Comparison of ENCODE assay signal across 21 cellular contexts in genomic region chr7:150503155-150503554, GRCh38. TPM values are rescaled to one million over a fixed set of nuclear protein-coding genes. Genes with fewer than 3 reads are reported as not detected.
DNase-seq lines count a peak whose midpoint lies in the region; ATAC-seq and TF ChIP-seq lines count a peak whose summit lies in the region.
"Had no signal": no experiment of that assay in that cellular context is flagged by ENCODE, and none has a peak within 500 bp of the region (broad histone marks: within the 10 kb centered on the region; RNA-seq: fewer than 3 reads in every experiment).

No MANE protein-coding gene starts in this region.

- peak; percentile 46 for ATAC-seq in left ventricle myocardium superior
- peak in 1 of 4 experiments; percentile 6 for ATAC-seq in T-cell (replicated peaks in 1 of 4)
- no peak for ATAC-seq in upper lobe of right lung

- H3K4me1 Mint-ChIP-seq in T-cell (peaks cover 84 to 92% (median 87%) of the 10 kb centered on the region in 3 donors), mesothelial cell of epicardium (no peaks in the 10 kb centered on the region)
- H3K4me1 Mint-ChIP-seq: H9, nephron progenitor cell had no signal

- H3K9me3 ChIP-seq in effector memory CD4-positive, alpha-beta T cell (ENCODE audit: control insufficient read depth, low read length), result no peaks in the 10 kb centered on the region
- no peaks in the 10 kb centered on the region for H3K9me3 ChIP-seq in upper lobe of right lung
- H3K9me3 ChIP-seq: esophagus muscularis mucosa had no signal

- H3K27ac Mint-ChIP-seq in T-cell, result peak overlapping the region; percentile 95
- no peak overlapping the region for H3K27ac Mint-ChIP-seq in mesothelial cell of epicardium
- H3K27ac Mint-ChIP-seq: H9, nephron progenitor cell had no signal

- peaks cover 34% of the 10 kb centered on the region for H3K4me1 ChIP-seq in effector memory CD4-positive, alpha-beta T cell (ENCODE audit: control insufficient read depth, insufficient read depth, low read length, poor library complexity, severe bottlenecking)
- peaks cover 17% of the 10 kb centered on the region for H3K4me1 ChIP-seq in upper lobe of right lung
- H3K4me1 ChIP-seq: esophagus muscularis mucosa had no signal

- H3K27me3 Mint-ChIP-seq in T-cell (no peaks in the 10 kb centered on the region), mesothelial cell of epicardium (ENCODE audit: low read depth) (peaks cover 4% of the 10 kb centered on the region)

- peaks cover 14 to 26% (median 14%) of the 10 kb centered on the region in 3 donors for H3K9me3 Mint-ChIP-seq in T-cell
- H3K9me3 Mint-ChIP-seq in mesothelial cell of epicardium, result peaks cover 18% of the 10 kb centered on the region

- H3K36me3 Mint-ChIP-seq in T-cell (peaks cover 37% of the 10 kb centered on the region), mesothelial cell of epicardium (no peaks in the 10 kb centered on the region)

- intact Hi-C loops in left ventricle myocardium superior (cut with micrococcal nuclease) (no loop called here), cardiac septum (cut with DNase I) (no loop called here), upper lobe of right lung (cut with DNase I) (no loop called here)

- POLR2A ChIA-PET in T-cell (lab: Charles Lee), result interaction anchor here (0.6 to 2.5 kb wide), 9 partner anchors 10 to 631 kb away, joined by 3 to 10 read pairs (median 5); partner anchors contain the start of genes GIMAP7 (in 2 of the 2) and ABCB8 (in 1 of the 2)

- H3K27me3 ChIP-seq in effector memory CD4-positive, alpha-beta T cell (replicated peaks; ENCODE audit: control insufficient read depth, insufficient read depth, low read length, poor library complexity, severe bottlenecking), result no peaks in the 10 kb centered on the region
- H3K27me3 ChIP-seq in upper lobe of right lung, result no peaks in the 10 kb centered on the region
- H3K27me3 ChIP-seq: esophagus muscularis mucosa had no signal

- H3K27ac ChIP-seq in effector memory CD4-positive, alpha-beta T cell (ENCODE audit: insufficient read depth, low read length, poor library complexity, severe bottlenecking), result peak overlapping the region; percentile 70
- H3K27ac ChIP-seq in upper lobe of right lung, result peak overlapping the region; percentile 47
- H3K27ac ChIP-seq: esophagus muscularis mucosa, VCaP had no signal

- TF ChIP-seq CTCF in upper lobe of right lung (IDR thresholded peaks at IDR 0.05), result no peak
- no peak for TF ChIP-seq CTCF in mesothelial cell of epicardium (IDR thresholded peaks at IDR 0.05; ENCODE audit: unreplicated experiment)

- CTCF ChIA-PET in T-cell (lab: Charles Lee), result interaction anchor here in 1 of 2 donors (1.1 to 1.8 kb wide), 5 partner anchors 15 to 54 kb away, joined by 3 to 11 read pairs (median 4); no protein-coding TSS in a partner anchor

- DNase-seq in left ventricle myocardium superior, result no peak
- DNase-seq in cardiac septum (ENCODE audit: low spot score), result no peak
- no peak for DNase-seq in T-cell
- DNase-seq in effector memory CD4-positive, alpha-beta T cell, result no peak
- no peak for DNase-seq in upper lobe of right lung
- DNase-seq in DMS53 (lab: John Stamatoyannopoulos, UW), result no peak
- no peak for DNase-seq in mesothelial cell of epicardium (ENCODE audit: low spot score in 2 of 2, unreplicated experiment in 2 of 2)
- DNase-seq: activated gamma-delta T cell treated with Interleukin-2 at 50 U/mL for 16 hours; effector CD4-positive, alpha-beta T cell; EL; H9; left cardiac atrium; mesendoderm; NCI-H69; nephron progenitor cell; stimulated activated naive CD4-positive, alpha-beta T cell treated with Interleukin-2 at 50 U/mL for 16 hours; SW 1271; trophoblast cell had no signal

- peak overlapping the region; percentile 32 to 63 (median 60) for H3K4me3 Mint-ChIP-seq in T-cell
- no peak overlapping the region for H3K4me3 Mint-ChIP-seq in mesothelial cell of epicardium
- H3K4me3 Mint-ChIP-seq: H9, nephron progenitor cell had no signal

- H3K4me3 ChIP-seq in effector memory CD4-positive, alpha-beta T cell (ENCODE audit: insufficient read depth, low read depth, low read length, poor library complexity, severe bottlenecking), result peak overlapping the region; percentile 7
- H3K4me3 ChIP-seq in upper lobe of right lung, result no peak overlapping the region
- H3K4me3 ChIP-seq: esophagus muscularis mucosa had no signal

- H3K36me3 ChIP-seq in effector memory CD4-positive, alpha-beta T cell (ENCODE audit: control insufficient read depth, insufficient read depth, low read length), result no peaks in the 10 kb centered on the region
- no peaks in the 10 kb centered on the region for H3K36me3 ChIP-seq in upper lobe of right lung
- H3K36me3 ChIP-seq: esophagus muscularis mucosa had no signal

RNA-seq across cellular contexts. Expression of gene GIMAP7, which starts 11.5 kb away (rescaled TPM):
- total RNA-seq in left ventricle myocardium superior (24.1 TPM), cardiac septum (13.0 TPM), T-cell (100 to 1,000 TPM in 3 of 5 donors, 10 to 100 TPM in 2; 76.8 to 430 (median 392) TPM), upper lobe of right lung (47.0 TPM), mesothelial cell of epicardium (not detected in 3 replicates)
- total RNA-seq: chondrocyte, H9 had no signal

RNA-seq across cellular contexts. Expression of gene GIMAP8, which starts 52.7 kb away (rescaled TPM):
- 16.2 TPM for total RNA-seq in left ventricle myocardium superior
- total RNA-seq in cardiac septum, result 16.3 TPM
- total RNA-seq in T-cell, result 10 to 100 TPM; 17.8 to 54.6 (median 50.1) TPM
- total RNA-seq in upper lobe of right lung, result 42.3 TPM
- not detected in 3 replicates for total RNA-seq in mesothelial cell of epicardium
- total RNA-seq: chondrocyte, H9 had no signal

Comparison
In these comparisons a context has a peak if more than half of its experiments do, and no peak if none do; other contexts are left out.
1. RNA of gene GIMAP7, which starts 11.5 kb away (total RNA-seq): 76.8 to 430 TPM in T-cell, 47.0 TPM in upper lobe of right lung (single experiment), 24.1 TPM in left ventricle myocardium superior (single experiment) and 13.0 TPM in cardiac septum (single experiment); not detected in mesothelial cell of epicardium; every median in the first group is over 10 times any median in the second.
2. RNA of gene GIMAP8, which starts 52.7 kb away (total RNA-seq): 17.8 to 54.6 TPM in T-cell, 42.3 TPM in upper lobe of right lung (single experiment), 16.3 TPM in cardiac septum (single experiment) and 16.2 TPM in left ventricle myocardium superior (single experiment); not detected in mesothelial cell of epicardium; every median in the first group is over 10 times any median in the second.